17 cellular contexts compared by ENCODE assay signal in the genomic region with DNA sequence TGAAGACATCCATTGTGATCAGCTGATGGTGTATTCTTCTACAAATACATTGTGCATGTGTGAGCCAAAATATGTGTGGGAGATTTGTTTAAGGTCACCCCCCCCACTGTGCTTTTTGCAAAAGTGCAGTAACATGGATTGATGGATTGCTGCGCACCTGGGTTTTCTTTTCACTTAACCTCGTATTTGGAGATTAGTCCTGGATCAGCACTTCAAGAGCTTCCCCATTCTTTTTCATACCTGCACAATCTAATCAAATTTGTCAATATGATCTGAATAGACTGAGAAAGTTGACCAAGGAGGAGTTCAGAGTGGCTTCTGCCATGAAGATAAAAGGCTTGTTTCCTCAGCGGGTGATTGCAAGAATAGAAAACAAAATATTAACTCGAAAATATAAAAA. TPM values are rescaled to one million over a fixed set of nuclear protein-coding genes. Genes with fewer than 3 reads are reported as not detected.
DNase-seq lines count a peak whose midpoint lies in the region; ATAC-seq and TF ChIP-seq lines count a peak whose summit lies in the region.
"Had no signal": no experiment of that assay in that cellular context is flagged by ENCODE, and none has a peak within 500 bp of the region (broad histone marks: within the 10 kb centered on the region; RNA-seq: fewer than 3 reads in every experiment).

No MANE protein-coding gene starts in this region.

- H3K4me3 ChIP-seq in Caco-2 (ENCODE audit: low read depth, low read length): no peak overlapping the region
- H3K4me3 ChIP-seq in naive thymus-derived CD4-positive, alpha-beta T cell (ENCODE audit: low read length): no peak overlapping the region
- H3K4me3 ChIP-seq: GM23338, HAP-1 had no signal

- no peak overlapping the region for H3K4me3 Mint-ChIP-seq in activated naive CD4-positive, alpha-beta T cell treated with anti-CD3 and anti-CD28 coated beads, Interleukin-2, amount 50 U/mL, for 24 hours
- no peak overlapping the region for H3K4me3 Mint-ChIP-seq in activated naive CD4-positive, alpha-beta T cell treated with anti-CD3 and anti-CD28 coated beads for 36 hours
- H3K4me3 Mint-ChIP-seq in Caco-2 (ENCODE audit: unreplicated experiment): peak overlapping the region; percentile 10
- no peak overlapping the region for H3K4me3 Mint-ChIP-seq in naive thymus-derived CD4-positive, alpha-beta T cell
- H3K4me3 Mint-ChIP-seq: CD4-positive, alpha-beta memory T cell; GM23338; HFFc6 had no signal

- CTCF ChIA-PET in activated naive CD4-positive, alpha-beta T cell treated with anti-CD3 and anti-CD28 coated beads for 36 hours (lab: Charles Lee): no interaction called here
- CTCF ChIA-PET in Caco-2 (lab: Charles Lee): interaction anchor here (0.6 kb wide), 1 partner anchor 58 kb away, joined by 3 read pairs; no protein-coding TSS in a partner anchor
- CTCF ChIA-PET in naive thymus-derived CD4-positive, alpha-beta T cell (lab: Charles Lee): interaction anchor here (0.9 kb wide), 1 partner anchor 318 kb away, joined by 3 read pairs; no protein-coding TSS in a partner anchor

- no peak for DNase-seq in activated naive CD4-positive, alpha-beta T cell treated with anti-CD3 and anti-CD28 coated beads for 36 hours
- DNase-seq in Caco-2 (peak; percentile 59 to 62), NCI-H146 (lab: John Stamatoyannopoulos, UW) (peak; percentile 63), kidney glomerular epithelial cell (lab: John Stamatoyannopoulos, UW) (no peak)
- DNase-seq in naive thymus-derived CD4-positive, alpha-beta T cell: no peak
- no peak for DNase-seq in activated CD4-positive, CD25-positive, alpha-beta regulatory T cell (lab: John Stamatoyannopoulos, UW)
- DNase-seq: C1 segment of cervical spinal cord; CD4-positive, alpha-beta memory T cell; DMS 273 treated with DMSO at 0.1 percent for 48 hours; DMS79; EL; GDM1; HFFc6 had no signal

- no TSS peak for BruUV-seq in Caco-2 (replicated peaks; lab: Mats Ljungman, UMichigan)

- H3K9me3 Mint-ChIP-seq in activated naive CD4-positive, alpha-beta T cell treated with anti-CD3 and anti-CD28 coated beads, Interleukin-2, amount 50 U/mL, for 24 hours: no peaks in the 10 kb centered on the region
- H3K9me3 Mint-ChIP-seq in activated naive CD4-positive, alpha-beta T cell treated with anti-CD3 and anti-CD28 coated beads for 36 hours: no peaks in the 10 kb centered on the region
- H3K9me3 Mint-ChIP-seq in Caco-2 (ENCODE audit: unreplicated experiment): no peaks in the 10 kb centered on the region
- no peaks in the 10 kb centered on the region for H3K9me3 Mint-ChIP-seq in naive thymus-derived CD4-positive, alpha-beta T cell
- H3K9me3 Mint-ChIP-seq: CD4-positive, alpha-beta memory T cell; GM23338; HFFc6 had no signal

- no peaks in the 10 kb centered on the region for H3K27me3 ChIP-seq in Caco-2 (replicated peaks; ENCODE audit: control insufficient read depth, insufficient read depth, low read length)
- H3K27me3 ChIP-seq in naive thymus-derived CD4-positive, alpha-beta T cell (ENCODE audit: control insufficient read depth in 2 of 2, insufficient read depth in 2 of 2, low read length in 2 of 2): no peaks in the 10 kb centered on the region

- H3K4me1 Mint-ChIP-seq in activated naive CD4-positive, alpha-beta T cell treated with anti-CD3 and anti-CD28 coated beads, Interleukin-2, amount 50 U/mL, for 24 hours: peaks cover 63% of the 10 kb centered on the region
- H3K4me1 Mint-ChIP-seq in activated naive CD4-positive, alpha-beta T cell treated with anti-CD3 and anti-CD28 coated beads for 36 hours (ENCODE audit: low read depth): peaks cover 25% of the 10 kb centered on the region
- H3K4me1 Mint-ChIP-seq in Caco-2 (ENCODE audit: low read depth, unreplicated experiment): peaks cover 23% of the 10 kb centered on the region
- peaks cover 0 to 81% (median 55%) of the 10 kb centered on the region in 7 donors for H3K4me1 Mint-ChIP-seq in naive thymus-derived CD4-positive, alpha-beta T cell
- H3K4me1 Mint-ChIP-seq: GM23338 had no signal

- peaks cover 32% of the 10 kb centered on the region for H3K36me3 Mint-ChIP-seq in activated naive CD4-positive, alpha-beta T cell treated with anti-CD3 and anti-CD28 coated beads, Interleukin-2, amount 50 U/mL, for 24 hours
- peaks cover 33% of the 10 kb centered on the region for H3K36me3 Mint-ChIP-seq in activated naive CD4-positive, alpha-beta T cell treated with anti-CD3 and anti-CD28 coated beads for 36 hours (ENCODE audit: low read depth)
- peaks cover 50% of the 10 kb centered on the region for H3K36me3 Mint-ChIP-seq in Caco-2 (ENCODE audit: insufficient read depth, unreplicated experiment)
- peaks cover 9 to 64% (median 24%) of the 10 kb centered on the region in 5 donors for H3K36me3 Mint-ChIP-seq in naive thymus-derived CD4-positive, alpha-beta T cell

- POLR2A ChIA-PET in Caco-2 (lab: Charles Lee): no interaction called here
- POLR2A ChIA-PET in naive thymus-derived CD4-positive, alpha-beta T cell (lab: Charles Lee): no interaction called here

- intact Hi-C loops in activated naive CD4-positive, alpha-beta T cell treated with anti-CD3 and anti-CD28 coated beads for 36 hours (cut with micrococcal nuclease): no loop called here
- intact Hi-C loops in Caco-2 (cut with micrococcal nuclease; ENCODE audit: unreplicated experiment): no loop called here
- intact Hi-C loops in naive thymus-derived CD4-positive, alpha-beta T cell (cut with micrococcal nuclease): no loop called here

- H3K36me3 ChIP-seq in Caco-2 (ENCODE audit: control insufficient read depth, insufficient read depth, low read length): no peaks in the 10 kb centered on the region
- H3K36me3 ChIP-seq in naive thymus-derived CD4-positive, alpha-beta T cell (ENCODE audit: control insufficient read depth in 2 of 3, insufficient read depth in 3 of 3, low read length in 3 of 3): peaks cover 0 to 21% (median 0%) of the 10 kb centered on the region in 3 experiments

- no peak for ATAC-seq in naive thymus-derived CD4-positive, alpha-beta T cell
- no peak for ATAC-seq in HG02884 (IDR thresholded peaks at IDR 0.05; ENCODE audit: unreplicated experiment)
- ATAC-seq: GM23338 had no signal

- no peaks in the 10 kb centered on the region for H3K27me3 Mint-ChIP-seq in activated naive CD4-positive, alpha-beta T cell treated with anti-CD3 and anti-CD28 coated beads, Interleukin-2, amount 50 U/mL, for 24 hours
- H3K27me3 Mint-ChIP-seq in activated naive CD4-positive, alpha-beta T cell treated with anti-CD3 and anti-CD28 coated beads for 36 hours (ENCODE audit: low read depth): no peaks in the 10 kb centered on the region
- no peaks in the 10 kb centered on the region for H3K27me3 Mint-ChIP-seq in Caco-2 (ENCODE audit: insufficient read depth, unreplicated experiment)
- H3K27me3 Mint-ChIP-seq in naive thymus-derived CD4-positive, alpha-beta T cell: no peaks in the 10 kb centered on the region
- H3K27me3 Mint-ChIP-seq: CD4-positive, alpha-beta memory T cell had no signal

- no peak for TF ChIP-seq CTCF in Caco-2 (IDR thresholded peaks at IDR 0.05; ENCODE audit: insufficient read depth in 1 of 2, low read depth in 1 of 2, low read length in 1 of 2, severe bottlenecking in 1 of 2, unreplicated experiment in 1 of 2)

- H3K9me3 ChIP-seq in Caco-2: no peaks in the 10 kb centered on the region
- no peaks in the 10 kb centered on the region for H3K9me3 ChIP-seq in naive thymus-derived CD4-positive, alpha-beta T cell (ENCODE audit: control insufficient read depth in 2 of 3, low read length in 3 of 3)
- H3K9me3 ChIP-seq: HAP-1 had no signal

- H3K27ac ChIP-seq in naive thymus-derived CD4-positive, alpha-beta T cell (ENCODE audit: low read depth, low read length): no peak overlapping the region

- H3K4me1 ChIP-seq in Caco-2: peaks cover 10% of the 10 kb centered on the region
- no peaks in the 10 kb centered on the region for H3K4me1 ChIP-seq in naive thymus-derived CD4-positive, alpha-beta T cell (ENCODE audit: control insufficient read depth in 2 of 2, insufficient read depth in 2 of 2, low read length in 2 of 2)
- H3K4me1 ChIP-seq: HAP-1 had no signal

- peak overlapping the region; percentile 1 for H3K27ac Mint-ChIP-seq in activated naive CD4-positive, alpha-beta T cell treated with anti-CD3 and anti-CD28 coated beads, Interleukin-2, amount 50 U/mL, for 24 hours
- no peak overlapping the region for H3K27ac Mint-ChIP-seq in activated naive CD4-positive, alpha-beta T cell treated with anti-CD3 and anti-CD28 coated beads for 36 hours
- no peak overlapping the region for H3K27ac Mint-ChIP-seq in Caco-2 (ENCODE audit: unreplicated experiment)
- H3K27ac Mint-ChIP-seq in naive thymus-derived CD4-positive, alpha-beta T cell: peak overlapping the region in 6 of 9 donors; percentile 18 to 81 (median 25)
- H3K27ac Mint-ChIP-seq: GM23338, HFFc6 had no signal

RNA-seq across cellular contexts. Expression of a gene that starts 23.7 kb away (rescaled TPM):
- 10 to 100 TPM; 29.6 to 31.5 TPM for total RNA-seq in activated naive CD4-positive, alpha-beta T cell treated with anti-CD3 and anti-CD28 coated beads for 36 hours
- total RNA-seq in Caco-2 (2022): 32.4 and 37.3 TPM in 2 replicates
- 10 to 100 TPM; 30.6 to 99.6 (median 90.4) TPM for total RNA-seq in naive thymus-derived CD4-positive, alpha-beta T cell
- 10 to 100 TPM; 15.8 to 35.7 TPM for polyA plus RNA-seq in naive thymus-derived CD4-positive, alpha-beta T cell

Comparison
In these comparisons a context has a peak if more than half of its experiments do, and no peak if none do; other contexts are left out.
1. H3K27ac Mint-ChIP-seq: peak in activated naive CD4-positive, alpha-beta T cell treated with anti-CD3 and anti-CD28 coated beads, Interleukin-2, amount 50 U/mL, for 24 hours (single experiment) and naive thymus-derived CD4-positive, alpha-beta T cell (6 of 9); none in activated naive CD4-positive, alpha-beta T cell treated with anti-CD3 and anti-CD28 coated beads for 36 hours (single experiment) and Caco-2 (single experiment).
2. DNase-seq: peak in Caco-2 (2 of 2) and NCI-H146 (single experiment); none in activated naive CD4-positive, alpha-beta T cell treated with anti-CD3 and anti-CD28 coated beads for 36 hours (single experiment), naive thymus-derived CD4-positive, alpha-beta T cell (0 of 9), activated CD4-positive, CD25-positive, alpha-beta regulatory T cell (0 of 4) and kidney glomerular epithelial cell (single experiment).